ENCODE assay signal across 24 cellular contexts in the genomic region with DNA sequence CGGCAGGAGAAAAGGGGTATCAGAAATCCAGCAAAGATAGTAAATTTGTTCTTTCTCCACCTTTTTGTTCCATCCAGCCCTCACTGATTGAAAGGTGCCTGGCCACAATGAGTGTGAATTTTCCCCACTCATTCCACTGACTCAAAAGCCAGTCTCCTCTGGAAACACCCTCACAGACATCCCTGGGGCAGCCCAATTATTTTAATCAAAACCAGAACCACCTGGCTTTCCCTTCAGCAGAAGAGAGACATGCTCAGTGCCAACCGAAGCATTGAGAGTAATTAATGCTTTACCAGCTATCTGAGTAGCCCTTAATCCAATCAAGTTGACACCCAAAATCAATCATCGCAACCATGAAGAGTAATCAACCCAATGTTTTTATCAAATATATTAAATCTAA.
"Had no signal": no experiment of that assay in that cellular context is flagged by ENCODE, and none has a peak within 500 bp of the region (broad histone marks: within the 10 kb centered on the region; RNA-seq: fewer than 3 reads in every experiment).

No MANE protein-coding gene starts in this region.

- H3K27ac ChIP-seq: esophagus squamous epithelium, lower lobe of right lung, parathyroid adenoma, right lobe of liver, thoracic aorta, tibial nerve, upper lobe of right lung, uterus had no signal

- H3K4me1 ChIP-seq: esophagus squamous epithelium, lower lobe of right lung, parathyroid adenoma, right lobe of liver, tibial nerve, upper lobe of right lung, uterus had no signal

- H3K9ac ChIP-seq: parathyroid adenoma had no signal

- H3K79me2 ChIP-seq: parathyroid adenoma had no signal

- DNase-seq: cortex of kidney; effector memory CD8-positive, alpha-beta T cell; erythroblast; esophagus squamous epithelium; foreskin melanocyte; hypothalamus; immature natural killer cell; islet precursor cell; kidney glomerular epithelial cell; left colon; left ventricle myocardium superior; lower lobe of right lung; naive thymus-derived CD8-positive, alpha-beta T cell; nephron progenitor cell; right lobe of liver; small intestine; stimulated activated CD4-positive, alpha-beta T cell treated with anti-CD3 and anti-CD28 coated beads, Interleukin-15, amount 100 ng/mL, for 24 hours; stimulated activated CD4-positive, alpha-beta T cell treated with anti-CD3 and anti-CD28 coated beads, Interleukin-2, amount 100 ng/mL, for 48 hours; stimulated activated naive B cell treated with anti-CD40 and anti-IgM and Interleukin-4, amounts not matched to agents 10 μg/mL and 1 μg/mL and 100 μg/mL, for 72 hours; upper lobe of right lung; uterus had no signal

- H2AFZ ChIP-seq: parathyroid adenoma had no signal

- FAIRE-seq: small intestine had no signal

- H3K9me3 ChIP-seq: esophagus squamous epithelium, lower lobe of right lung, right lobe of liver, thoracic aorta, tibial nerve, upper lobe of right lung, uterus had no signal

- H3K36me3 ChIP-seq: esophagus squamous epithelium, lower lobe of right lung, right lobe of liver, thoracic aorta, tibial nerve, upper lobe of right lung, uterus had no signal

- H3K4me3 ChIP-seq: esophagus squamous epithelium, lower lobe of right lung, right lobe of liver, thoracic aorta, tibial nerve, upper lobe of right lung, uterus had no signal

- H3K27me3 ChIP-seq: esophagus squamous epithelium, right lobe of liver, tibial nerve, upper lobe of right lung, uterus had no signal

- ATAC-seq: effector memory CD8-positive, alpha-beta T cell; left colon; left ventricle myocardium superior; lower lobe of right lung; naive thymus-derived CD8-positive, alpha-beta T cell; right lobe of liver; stimulated activated naive B cell treated with anti-CD40 and anti-IgM and Interleukin-4, amounts not matched to agents 10 μg/mL and 1 μg/mL and 100 μg/mL, for 72 hours; upper lobe of right lung had no signal
